In the genomic region with DNA sequence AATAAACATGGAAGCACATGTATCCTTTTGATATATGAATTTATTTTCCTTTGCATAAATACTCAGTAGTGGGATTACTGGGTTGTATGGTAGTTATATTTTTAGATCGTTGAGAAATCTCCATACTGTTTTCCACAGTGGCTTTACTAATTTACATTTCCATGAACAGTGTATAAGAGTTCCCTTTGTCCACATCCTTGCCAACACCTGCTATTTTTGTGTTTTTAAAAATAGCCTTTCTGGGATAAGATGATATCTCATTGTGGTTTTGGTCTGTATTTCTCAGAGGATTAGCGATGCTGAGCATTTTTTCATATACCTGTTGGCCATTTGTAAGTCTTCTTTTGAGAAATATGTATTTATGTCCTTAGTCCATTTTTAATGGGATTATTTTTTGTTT, we compare ENCODE assay signal across 4 cellular contexts.
"Had no signal": no experiment of that assay in that cellular context is flagged by ENCODE, and none has a peak within 500 bp of the region (broad histone marks: within the 10 kb centered on the region; RNA-seq: fewer than 3 reads in every experiment).

No MANE protein-coding gene starts in this region.

- H3K4me3 ChIP-seq: GM23338 had no signal

- H3K4me3 Mint-ChIP-seq: GM23338, H9, IgD-negative memory B cell had no signal

- DNase-seq: H9, HCEC 1CT had no signal

- H3K36me3 Mint-ChIP-seq: IgD-negative memory B cell had no signal

- H3K4me1 Mint-ChIP-seq: GM23338, H9, IgD-negative memory B cell had no signal

- H3K27ac Mint-ChIP-seq: GM23338, H9, IgD-negative memory B cell had no signal

- H3K4me2 ChIP-seq: GM23338 had no signal

- H3K27me3 Mint-ChIP-seq: IgD-negative memory B cell had no signal

- H2AFZ ChIP-seq: GM23338 had no signal
